ENCODE assay signal across 1 cellular context in the genomic region with DNA sequence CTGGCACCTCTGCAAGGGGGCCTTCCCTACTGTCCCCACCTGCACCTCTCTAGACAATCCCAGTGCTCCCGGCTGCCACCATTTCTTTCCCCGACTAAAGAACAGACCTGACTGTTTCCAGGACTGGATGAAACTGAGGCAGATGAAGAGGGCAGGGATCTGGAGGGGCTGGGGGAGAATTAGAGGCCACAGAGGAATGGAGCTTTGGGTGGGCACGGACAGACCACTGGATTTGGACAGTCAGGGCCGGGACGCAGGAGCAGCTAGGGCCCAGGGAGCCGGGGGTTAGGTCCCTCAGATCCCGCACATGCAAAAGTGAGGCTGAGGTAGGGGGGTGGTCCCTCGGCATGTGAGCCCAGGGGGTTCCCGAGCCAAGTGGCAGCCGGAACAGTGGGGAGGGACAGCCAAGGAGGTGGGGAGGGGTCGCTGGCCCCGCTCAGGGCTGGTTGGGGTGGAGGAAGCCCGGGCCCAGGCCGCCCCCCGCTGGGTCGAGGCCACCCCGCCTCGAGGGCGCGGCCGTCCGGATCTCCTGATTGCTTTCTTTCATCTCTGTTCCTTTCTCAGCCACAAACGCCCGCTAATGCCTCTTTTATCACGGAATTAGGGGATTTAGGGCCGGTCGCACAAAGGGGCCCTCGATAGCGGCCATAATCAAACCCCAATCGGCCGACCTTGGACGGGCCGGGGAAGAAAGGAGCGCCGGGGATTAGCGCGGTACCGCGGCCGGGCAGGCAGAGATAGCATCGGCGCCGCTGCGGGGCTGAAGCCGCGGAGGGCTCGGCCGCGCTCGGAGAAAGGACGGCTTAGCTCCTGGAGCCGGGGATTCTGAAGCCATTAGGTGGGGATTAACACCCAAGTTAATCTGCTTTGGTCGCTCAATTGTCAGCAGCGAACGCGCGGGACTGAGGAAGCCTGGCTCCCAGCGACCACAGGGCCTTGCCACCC.
TF ChIP-seq lines count a peak whose summit lies in the region.

No MANE protein-coding gene starts in this region.

TF ChIP-seq in K562, 482 proteins besides CTCF, POLR2A, EP300 and RAD21 (continued from another document and continues in another):
- TF ChIP-seq MGA (IDR thresholded peaks at IDR 0.05) (no peak), HEY1 (CRISPR knock-in tag; IDR thresholded peaks at IDR 0.05; ENCODE audit: borderline replicate concordance) (no peak), ZBTB5 (IDR thresholded peaks at IDR 0.05) (no peak), NCOA1 (IDR thresholded peaks at IDR 0.05; ENCODE audit: low read depth) (no peak), SRSF3 (IDR thresholded peaks at IDR 0.05; ENCODE audit: insufficient read depth, low read length) (no peak), RCOR1 (IDR thresholded peaks at IDR 0.05; ENCODE audit: borderline replicate concordance in 1 of 2, low read depth in 2 of 2, low read length in 2 of 2) (peak in 1 of 2 experiments; percentile 45; a peak in 1 of 4 replicates), MCM5 (IDR thresholded peaks at IDR 0.05; ENCODE audit: low read depth) (no peak), EZH2 (IDR thresholded peaks at IDR 0.05; ENCODE audit: borderline replicate concordance, low read depth, low read length) (peak; percentile 19; the same call in 1 of the 2 replicates), CREB5 (CRISPR knock-in tag; IDR thresholded peaks at IDR 0.05) (no peak), GTF2A2 (tag; IDR thresholded peaks at IDR 0.05) (0 out of 2 replicates have a peak, but pooled peaks have one; percentile 39), RBBP5 (IDR thresholded peaks at IDR 0.05; ENCODE audit: borderline replicate concordance, insufficient read depth, low read length, poor library complexity, severe bottlenecking) (peak; percentile 86), NFXL1 (CRISPR knock-in tag; IDR thresholded peaks at IDR 0.05) (no peak), HMGXB4 (CRISPR knock-in tag; IDR thresholded peaks at IDR 0.05) (0 out of 2 replicates have a peak, but pooled peaks have one; percentile 29), DNMT1 (IDR thresholded peaks at IDR 0.05) (no peak), ZC3H4 (CRISPR knock-in tag; IDR thresholded peaks at IDR 0.05; ENCODE audit: borderline replicate concordance) (no peak), HDGF (IDR thresholded peaks at IDR 0.05) (no peak), BRCA1 (IDR thresholded peaks at IDR 0.05) (no peak), BRCA1 (CRISPR knock-in tag; IDR thresholded peaks at IDR 0.05) (no peak), MEIS2 (IDR thresholded peaks at IDR 0.05; ENCODE audit: partially characterized antibody) (no peak), ZNF143 (CRISPR knock-in tag; IDR thresholded peaks at IDR 0.05) (no peak), ZNF316 (IDR thresholded peaks at IDR 0.05) (no peak), PRMT5 (CRISPR knock-in tag; IDR thresholded peaks at IDR 0.05) (no peak), ZBTB9 (CRISPR knock-in tag; IDR thresholded peaks at IDR 0.05) (peak; percentile 84)
- TF ChIP-seq, protein P1, sequence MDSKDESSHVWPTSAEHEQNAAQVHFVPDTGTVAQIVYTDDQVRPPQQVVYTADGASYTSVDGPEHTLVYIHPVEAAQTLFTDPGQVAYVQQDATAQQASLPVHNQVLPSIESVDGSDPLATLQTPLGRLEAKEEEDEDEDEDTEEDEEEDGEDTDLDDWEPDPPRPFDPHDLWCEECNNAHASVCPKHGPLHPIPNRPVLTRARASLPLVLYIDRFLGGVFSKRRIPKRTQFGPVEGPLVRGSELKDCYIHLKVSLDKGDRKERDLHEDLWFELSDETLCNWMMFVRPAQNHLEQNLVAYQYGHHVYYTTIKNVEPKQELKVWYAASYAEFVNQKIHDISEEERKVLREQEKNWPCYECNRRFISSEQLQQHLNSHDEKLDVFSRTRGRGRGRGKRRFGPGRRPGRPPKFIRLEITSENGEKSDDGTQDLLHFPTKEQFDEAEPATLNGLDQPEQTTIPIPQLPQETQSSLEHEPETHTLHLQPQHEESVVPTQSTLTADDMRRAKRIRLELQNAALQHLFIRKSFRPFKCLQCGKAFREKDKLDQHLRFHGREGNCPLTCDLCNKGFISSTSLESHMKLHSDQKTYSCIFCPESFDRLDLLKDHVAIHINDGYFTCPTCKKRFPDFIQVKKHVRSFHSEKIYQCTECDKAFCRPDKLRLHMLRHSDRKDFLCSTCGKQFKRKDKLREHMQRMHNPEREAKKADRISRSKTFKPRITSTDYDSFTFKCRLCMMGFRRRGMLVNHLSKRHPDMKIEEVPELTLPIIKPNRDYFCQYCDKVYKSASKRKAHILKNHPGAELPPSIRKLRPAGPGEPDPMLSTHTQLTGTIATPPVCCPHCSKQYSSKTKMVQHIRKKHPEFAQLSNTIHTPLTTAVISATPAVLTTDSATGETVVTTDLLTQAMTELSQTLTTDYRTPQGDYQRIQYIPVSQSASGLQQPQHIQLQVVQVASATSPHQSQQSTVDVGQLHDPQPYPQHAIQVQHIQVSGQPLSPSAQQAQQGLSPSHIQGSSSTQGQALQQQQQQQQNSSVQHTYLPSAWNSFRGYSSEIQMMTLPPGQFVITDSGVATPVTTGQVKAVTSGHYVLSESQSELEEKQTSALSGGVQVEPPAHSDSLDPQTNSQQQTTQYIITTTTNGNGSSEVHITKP (IDR thresholded peaks at IDR 0.05; ENCODE audit: partially characterized antibody): no peak
- TF ChIP-seq, protein P2, sequence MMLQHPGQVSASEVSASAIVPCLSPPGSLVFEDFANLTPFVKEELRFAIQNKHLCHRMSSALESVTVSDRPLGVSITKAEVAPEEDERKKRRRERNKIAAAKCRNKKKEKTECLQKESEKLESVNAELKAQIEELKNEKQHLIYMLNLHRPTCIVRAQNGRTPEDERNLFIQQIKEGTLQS (IDR thresholded peaks at IDR 0.05): no peak
- TF ChIP-seq, protein P2 (CRISPR knock-in tag; conservative IDR thresholded peaks at IDR 0.05): no peak; the same call in 1 of the 2 replicates
